ENCODE assay signal across 23 cellular contexts in the genomic region with DNA sequence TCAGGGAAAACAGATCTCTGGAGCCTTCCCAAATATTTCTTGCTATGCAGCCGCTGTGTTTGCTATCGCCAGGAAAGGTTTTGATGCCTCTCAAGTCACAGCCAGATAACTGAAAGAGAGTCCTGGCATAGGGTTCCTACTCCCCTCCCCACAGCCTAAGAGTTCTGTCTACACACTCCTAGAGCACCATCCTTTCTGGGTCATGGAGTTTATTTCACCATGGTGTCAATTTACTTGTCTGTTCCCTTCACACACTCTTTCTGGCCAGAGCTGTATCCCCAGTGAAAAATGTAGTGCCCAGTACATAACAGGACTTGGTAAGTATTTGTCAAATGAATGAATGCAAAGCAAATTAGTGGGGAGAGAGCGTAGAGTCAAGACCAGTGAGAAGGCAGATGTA.
DNase-seq lines count a peak whose midpoint lies in the region; ATAC-seq and TF ChIP-seq lines count a peak whose summit lies in the region.
"Had no signal": no experiment of that assay in that cellular context is flagged by ENCODE, and none has a peak within 500 bp of the region (broad histone marks: within the 10 kb centered on the region; RNA-seq: fewer than 3 reads in every experiment).

No MANE protein-coding gene starts in this region.

- H3K27ac Mint-ChIP-seq in WTC11, result peak overlapping the region; percentile 5; the same call in 1 of the 2 replicates
- no peak overlapping the region for H3K27ac Mint-ChIP-seq in activated CD4-positive, alpha-beta T cell treated with anti-CD3 and anti-CD28 coated beads for 36 hours
- H3K27ac Mint-ChIP-seq: CD4-positive, alpha-beta T cell; HFFc6 had no signal

- H3K36me3 ChIP-seq in psoas muscle (ENCODE audit: insufficient read depth in 1 of 2, low read depth in 1 of 2), result no peaks in the 10 kb centered on the region
- H3K36me3 ChIP-seq: BE2C; BLaER1 treated with 17β-estradiol and CSF1 and Interleukin-3, amounts not matched to agents 10 nM and 100 nM; HAP-1 had no signal

- H3K4me1 ChIP-seq in psoas muscle, result peaks cover 7% of the 10 kb centered on the region
- H3K4me1 ChIP-seq: A549, HAP-1 had no signal

- H3K4me3 Mint-ChIP-seq in WTC11, result no peak overlapping the region
- H3K4me3 Mint-ChIP-seq in activated CD4-positive, alpha-beta T cell treated with anti-CD3 and anti-CD28 coated beads for 36 hours, result no peak overlapping the region
- H3K4me3 Mint-ChIP-seq: CD14-positive monocyte; CD4-positive, alpha-beta T cell; CD8-positive, alpha-beta memory T cell; HFFc6 had no signal

- no peaks in the 10 kb centered on the region; the same call in 1 of the 2 replicates for H3K27me3 Mint-ChIP-seq in WTC11 (ENCODE audit: low read depth)
- H3K27me3 Mint-ChIP-seq in activated CD4-positive, alpha-beta T cell treated with anti-CD3 and anti-CD28 coated beads for 36 hours, result no peaks in the 10 kb centered on the region
- H3K27me3 Mint-ChIP-seq: CD4-positive, alpha-beta T cell had no signal

- no peak for ATAC-seq in WTC11
- peak; percentile 30 to 66 (median 40) for ATAC-seq in psoas muscle
- no peak for ATAC-seq in activated CD4-positive, alpha-beta T cell treated with anti-CD3 and anti-CD28 coated beads for 36 hours
- no peak for ATAC-seq in HG03342 (IDR thresholded peaks at IDR 0.05; ENCODE audit: unreplicated experiment)
- ATAC-seq: A549, GM12878 had no signal

- no peaks in the 10 kb centered on the region for H3K9me3 Mint-ChIP-seq in WTC11
- H3K9me3 Mint-ChIP-seq in activated CD4-positive, alpha-beta T cell treated with anti-CD3 and anti-CD28 coated beads for 36 hours (ENCODE audit: low read depth), result no peaks in the 10 kb centered on the region
- H3K9me3 Mint-ChIP-seq: CD4-positive, alpha-beta T cell; CD8-positive, alpha-beta memory T cell; HFFc6 had no signal

- H3K27me3 ChIP-seq in psoas muscle (ENCODE audit: insufficient read depth in 3 of 3, low read length in 2 of 3), result no peaks in the 10 kb centered on the region
- H3K27me3 ChIP-seq: BE2C; BLaER1 treated with 17β-estradiol and CSF1 and Interleukin-3, amounts not matched to agents 10 nM and 100 nM had no signal

- POLR2A ChIA-PET in WTC11 (lab: Charles Lee), result no interaction called here
- POLR2A ChIA-PET in activated CD4-positive, alpha-beta T cell treated with anti-CD3 and anti-CD28 coated beads for 36 hours (lab: Charles Lee), result no interaction called here

- CTCF ChIA-PET in WTC11 (lab: Charles Lee), result interaction anchor here (2.0 kb wide), 1 partner anchor 369 kb away, joined by 6 read pairs; no protein-coding TSS in a partner anchor
- CTCF ChIA-PET in activated CD4-positive, alpha-beta T cell treated with anti-CD3 and anti-CD28 coated beads for 36 hours (lab: Charles Lee), result no interaction called here

- TF ChIP-seq CTCF in WTC11 (IDR thresholded peaks at IDR 0.05) (no peak), psoas muscle (IDR thresholded peaks at IDR 0.05) (no peak)

- H3K36me3 Mint-ChIP-seq in WTC11, result no peaks in the 10 kb centered on the region
- H3K36me3 Mint-ChIP-seq in activated CD4-positive, alpha-beta T cell treated with anti-CD3 and anti-CD28 coated beads for 36 hours (ENCODE audit: low read depth), result no peaks in the 10 kb centered on the region
- H3K36me3 Mint-ChIP-seq: CD14-positive monocyte had no signal

- WGBS in psoas muscle, 3 donors, result 40 to 71% (median 48%) methylated on average over 3 of the region's 3 CpGs

- no peak overlapping the region for H3K27ac ChIP-seq in psoas muscle
- H3K27ac ChIP-seq: A549; BLaER1 treated with 17β-estradiol and CSF1 and Interleukin-3, amounts not matched to agents 10 nM and 100 nM; GM23248 had no signal

- intact Hi-C loops in psoas muscle (cut with DNase I), result loop anchor here (5.0 to 10.0 kb wide), 3 partner anchors 43 to 185 kb away; a partner anchor contains a TSS
- intact Hi-C loops in activated CD4-positive, alpha-beta T cell treated with anti-CD3 and anti-CD28 coated beads for 36 hours (cut with DNase I, micrococcal nuclease), result no loop called here

- H3K4me3 ChIP-seq in psoas muscle, result no peak overlapping the region
- H3K4me3 ChIP-seq: A549; BLaER1 treated with 17β-estradiol and CSF1 and Interleukin-3, amounts not matched to agents 10 nM and 100 nM; GM12878; GM23248; HAP-1 had no signal

- peaks cover 18% of the 10 kb centered on the region for H3K4me1 Mint-ChIP-seq in WTC11
- no peaks in the 10 kb centered on the region for H3K4me1 Mint-ChIP-seq in activated CD4-positive, alpha-beta T cell treated with anti-CD3 and anti-CD28 coated beads for 36 hours

- H3K9me3 ChIP-seq in psoas muscle, result no peaks in the 10 kb centered on the region
- H3K9me3 ChIP-seq: A549; BE2C; BLaER1 treated with 17β-estradiol and CSF1 and Interleukin-3, amounts not matched to agents 10 nM and 100 nM; HAP-1 had no signal

- no peak for DNase-seq in WTC11 (ENCODE audit: low spot score)
- DNase-seq in left kidney (ENCODE audit: low read depth, low spot score), result peak; percentile 76
- no peak for DNase-seq in psoas muscle
- DNase-seq in stimulated activated CD4-positive, alpha-beta T cell treated with anti-CD3 and anti-CD28 coated beads, Interleukin-4, amount 100 ng/mL, for 24 hours, result no peak
- DNase-seq in activated CD4-positive, alpha-beta T cell treated with anti-CD3 and anti-CD28 coated beads for 36 hours, result no peak
- DNase-seq: 8988T; ACHN; AML-193; BE2C; CD4-positive, alpha-beta T cell; CD8-positive, alpha-beta memory T cell; DMS 273 treated with DMSO at 0.1 percent for 48 hours; DMS79; EL; GDM1; GM23248; HFFc6 had no signal

TF ChIP-seq in WTC11, 78 proteins besides CTCF, POLR2A, EP300 and RAD21 (continues in another document):
- TF ChIP-seq AR (CRISPR knock-in tag; IDR thresholded peaks at IDR 0.05) (no peak), EMX1 (CRISPR knock-in tag; IDR thresholded peaks at IDR 0.05) (no peak), FOXP4 (CRISPR knock-in tag; IDR thresholded peaks at IDR 0.05) (no peak), FOXK1 (CRISPR knock-in tag; IDR thresholded peaks at IDR 0.05) (no peak)
- TF ChIP-seq, protein P1, sequence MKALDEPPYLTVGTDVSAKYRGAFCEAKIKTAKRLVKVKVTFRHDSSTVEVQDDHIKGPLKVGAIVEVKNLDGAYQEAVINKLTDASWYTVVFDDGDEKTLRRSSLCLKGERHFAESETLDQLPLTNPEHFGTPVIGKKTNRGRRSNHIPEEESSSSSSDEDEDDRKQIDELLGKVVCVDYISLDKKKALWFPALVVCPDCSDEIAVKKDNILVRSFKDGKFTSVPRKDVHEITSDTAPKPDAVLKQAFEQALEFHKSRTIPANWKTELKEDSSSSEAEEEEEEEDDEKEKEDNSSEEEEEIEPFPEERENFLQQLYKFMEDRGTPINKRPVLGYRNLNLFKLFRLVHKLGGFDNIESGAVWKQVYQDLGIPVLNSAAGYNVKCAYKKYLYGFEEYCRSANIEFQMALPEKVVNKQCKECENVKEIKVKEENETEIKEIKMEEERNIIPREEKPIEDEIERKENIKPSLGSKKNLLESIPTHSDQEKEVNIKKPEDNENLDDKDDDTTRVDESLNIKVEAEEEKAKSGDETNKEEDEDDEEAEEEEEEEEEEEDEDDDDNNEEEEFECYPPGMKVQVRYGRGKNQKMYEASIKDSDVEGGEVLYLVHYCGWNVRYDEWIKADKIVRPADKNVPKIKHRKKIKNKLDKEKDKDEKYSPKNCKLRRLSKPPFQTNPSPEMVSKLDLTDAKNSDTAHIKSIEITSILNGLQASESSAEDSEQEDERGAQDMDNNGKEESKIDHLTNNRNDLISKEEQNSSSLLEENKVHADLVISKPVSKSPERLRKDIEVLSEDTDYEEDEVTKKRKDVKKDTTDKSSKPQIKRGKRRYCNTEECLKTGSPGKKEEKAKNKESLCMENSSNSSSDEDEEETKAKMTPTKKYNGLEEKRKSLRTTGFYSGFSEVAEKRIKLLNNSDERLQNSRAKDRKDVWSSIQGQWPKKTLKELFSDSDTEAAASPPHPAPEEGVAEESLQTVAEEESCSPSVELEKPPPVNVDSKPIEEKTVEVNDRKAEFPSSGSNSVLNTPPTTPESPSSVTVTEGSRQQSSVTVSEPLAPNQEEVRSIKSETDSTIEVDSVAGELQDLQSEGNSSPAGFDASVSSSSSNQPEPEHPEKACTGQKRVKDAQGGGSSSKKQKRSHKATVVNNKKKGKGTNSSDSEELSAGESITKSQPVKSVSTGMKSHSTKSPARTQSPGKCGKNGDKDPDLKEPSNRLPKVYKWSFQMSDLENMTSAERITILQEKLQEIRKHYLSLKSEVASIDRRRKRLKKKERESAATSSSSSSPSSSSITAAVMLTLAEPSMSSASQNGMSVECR (CRISPR knock-in tag; IDR thresholded peaks at IDR 0.05; ENCODE audit: borderline replicate concordance), result no peak

Comparison
In these comparisons a context has a peak if more than half of its experiments do, and no peak if none do; other contexts are left out.
1. ATAC-seq: peak in psoas muscle (4 of 4); none in WTC11 (single experiment), activated CD4-positive, alpha-beta T cell treated with anti-CD3 and anti-CD28 coated beads for 36 hours (single experiment) and HG03342 (single experiment).
2. intact Hi-C loops: an anchor here in psoas muscle (5.0 to 10.0 kb wide); none called in activated CD4-positive, alpha-beta T cell treated with anti-CD3 and anti-CD28 coated beads for 36 hours.